ENCODE assay signal across 16 cellular contexts in the genomic region with DNA sequence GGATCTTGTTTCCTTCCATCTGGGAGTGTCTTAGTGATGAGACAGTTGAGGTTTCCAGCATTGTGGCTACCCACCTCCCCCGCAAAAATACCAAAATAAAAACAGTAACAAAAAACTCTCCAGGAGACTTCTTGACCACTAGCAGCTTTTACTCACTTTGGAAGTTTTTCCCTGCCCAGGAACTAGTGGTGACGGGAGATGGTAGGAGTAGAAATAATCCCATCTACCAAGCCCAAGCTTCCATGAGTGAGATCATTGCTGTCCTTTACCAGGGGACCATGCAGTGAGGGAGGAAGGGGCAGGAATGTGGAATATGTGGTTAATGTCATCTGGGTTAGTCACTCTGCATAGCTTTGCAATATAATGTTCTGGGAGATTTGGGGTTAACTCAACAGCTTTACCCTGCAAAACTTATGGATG.
DNase-seq lines count a peak whose midpoint lies in the region; ATAC-seq, FAIRE-seq and TF ChIP-seq lines count a peak whose summit lies in the region.
"Had no signal": no experiment of that assay in that cellular context is flagged by ENCODE, and none has a peak within 500 bp of the region (broad histone marks: within the 10 kb centered on the region; RNA-seq: fewer than 3 reads in every experiment).

No MANE protein-coding gene starts in this region.

- no peak overlapping the region for H3K27ac Mint-ChIP-seq in stimulated activated memory B cell treated with anti-CD40 and anti-IgM and Interleukin-4, amounts not matched to agents 10 μg/mL and 1 μg/mL and 100 μg/mL, for 72 hours

- no peaks in the 10 kb centered on the region for H3K27me3 Mint-ChIP-seq in stimulated activated memory B cell treated with anti-CD40 and anti-IgM and Interleukin-4, amounts not matched to agents 10 μg/mL and 1 μg/mL and 100 μg/mL, for 72 hours

- no peak overlapping the region for H3K4me3 ChIP-seq in fibroblast of mammary gland (ENCODE audit: control insufficient read depth, low read depth, low read length)

- peak; percentile 76 for FAIRE-seq in RCC 7860 (lab: Jason Lieb, UNC)
- FAIRE-seq: keratinocyte had no signal

- H3K9me3 Mint-ChIP-seq in stimulated activated memory B cell treated with anti-CD40 and anti-IgM and Interleukin-4, amounts not matched to agents 10 μg/mL and 1 μg/mL and 100 μg/mL, for 72 hours = no peaks in the 10 kb centered on the region

- H3K4me1 Mint-ChIP-seq in stimulated activated memory B cell treated with anti-CD40 and anti-IgM and Interleukin-4, amounts not matched to agents 10 μg/mL and 1 μg/mL and 100 μg/mL, for 72 hours = no peaks in the 10 kb centered on the region

- peaks cover 87% of the 10 kb centered on the region for H3K36me3 Mint-ChIP-seq in stimulated activated memory B cell treated with anti-CD40 and anti-IgM and Interleukin-4, amounts not matched to agents 10 μg/mL and 1 μg/mL and 100 μg/mL, for 72 hours

- DNase-seq in EL = peak; percentile 73
- peak; percentile 95 for DNase-seq in RCC 7860 (ENCODE audit: low spot score)
- peak; percentile 66 for DNase-seq in fibroblast of mammary gland (ENCODE audit: low read depth)
- DNase-seq in myocyte (ENCODE audit: low read depth) = peak; percentile 75
- DNase-seq in NCI-H524 (lab: John Stamatoyannopoulos, UW) = no peak
- DNase-seq in NCI-H1436 treated with DMSO at 0.1 percent for 48 hours (lab: John Stamatoyannopoulos, UW) = no peak
- no peak for DNase-seq in stimulated activated CD4-positive, alpha-beta T cell treated with anti-CD3 and anti-CD28 coated beads, Interleukin-15, amount 100 ng/mL, for 24 hours
- DNase-seq: activated CD4-positive, CD25-positive, alpha-beta regulatory T cell; Calu3; GF-D8; NCI-H1048; NCI-H2171 treated with DMSO at 0.1 percent for 48 hours; NK-92 treated with Interleukin-12 subunit alpha and Interleukin-12 subunit beta, amount 100 ng/mL, for 24 hours; stimulated activated CD4-positive, alpha-beta T cell treated with anti-CD3 and anti-CD28 coated beads, Interleukin-4, amount 100 ng/mL, for 1 hour had no signal

- H3K4me3 Mint-ChIP-seq in stimulated activated memory B cell treated with anti-CD40 and anti-IgM and Interleukin-4, amounts not matched to agents 10 μg/mL and 1 μg/mL and 100 μg/mL, for 72 hours = no peak overlapping the region

- no peak for ATAC-seq in stimulated activated memory B cell treated with anti-CD40 and anti-IgM and Interleukin-4, amounts not matched to agents 10 μg/mL and 1 μg/mL and 100 μg/mL, for 72 hours

- no peak for TF ChIP-seq CTCF in fibroblast of mammary gland (conservative IDR thresholded peaks at IDR 0.05; ENCODE audit: control insufficient read depth, insufficient read depth, low read depth, low read length)

Comparison
In these comparisons a context has a peak if more than half of its experiments do, and no peak if none do; other contexts are left out.
1. DNase-seq: peak in EL (single experiment), RCC 7860 (single experiment), fibroblast of mammary gland (single experiment) and myocyte (single experiment); none in NCI-H524 (0 of 2), NCI-H1436 treated with DMSO at 0.1 percent for 48 hours (single experiment) and stimulated activated CD4-positive, alpha-beta T cell treated with anti-CD3 and anti-CD28 coated beads, Interleukin-15, amount 100 ng/mL, for 24 hours (single experiment).